In genomic region chr9:28866951-28867350, GRCh38 we compare ENCODE assay signal across 28 cellular contexts.
"Had no signal": no experiment of that assay in that cellular context is flagged by ENCODE, and none has a peak within 500 bp of the region (broad histone marks: within the 10 kb centered on the region; RNA-seq: fewer than 3 reads in every experiment).

No MANE protein-coding gene starts in this region.

- H3K9me3 ChIP-seq: colonic mucosa, gastrocnemius medialis, heart right ventricle, suprapubic skin, transverse colon, uterus had no signal

- DNase-seq: activated CD4-positive, alpha-beta T cell treated with anti-CD3 and anti-CD28 coated beads, Interleukin-2, amount 50 U/mL, for 1 hour; activated CD4-positive, CD25-positive, alpha-beta regulatory T cell treated with anti-CD3 and anti-CD28 coated beads, Interleukin-2, amount 50 U/mL, for 72 hours; activated CD8-positive, alpha-beta memory T cell treated with anti-CD3 and anti-CD28 coated beads for 24 hours; activated CD8-positive, alpha-beta memory T cell treated with anti-CD3 and anti-CD28 coated beads, Interleukin-2, amount 50 U/mL, for 48 hours; activated effector memory CD4-positive, alpha-beta T cell treated with Interleukin-2 at 50 U/mL for 16 hours; activated naive CD4-positive, alpha-beta T cell treated with anti-CD3 and anti-CD28 coated beads, Interleukin-2, amount 10 ng/mL, durations not matched to agents 7 days and 5 days; activated naive CD8-positive, alpha-beta T cell treated with anti-CD3 and anti-CD28 coated beads, Interleukin-2, amount 50 U/mL, for 24 hours; activated T-cell treated with anti-CD3 and anti-CD28 coated beads, Interleukin-2, amount 50 U/mL, for 48 hours; anterior cingulate cortex; caudate nucleus; colonic mucosa; endodermal cell; gastrocnemius medialis; heart right ventricle; immature natural killer cell; kidney glomerular epithelial cell; stimulated activated CD4-positive, alpha-beta T cell treated with anti-CD3 and anti-CD28 coated beads, Interleukin-2, amount 100 ng/mL, for 48 hours; T-cell; T-helper 9 cell; transverse colon; uterus had no signal

- H3K4me1 ChIP-seq: colonic mucosa, gastrocnemius medialis, heart right ventricle, right atrium auricular region, suprapubic skin, transverse colon, uterus had no signal

- ATAC-seq: activated naive CD8-positive, alpha-beta T cell treated with anti-CD3 and anti-CD28 coated beads, Interleukin-2, amount 50 U/mL, for 24 hours; gastrocnemius medialis; heart right ventricle; natural killer cell treated with Interleukin-12 subunit alpha and Interleukin-12 subunit beta and Interleukin-15 and Interleukin-18, amount 100 ng/mL, for 72 hours; T-cell had no signal

- H3K27ac Mint-ChIP-seq: activated naive CD4-positive, alpha-beta T cell treated with anti-CD3 and anti-CD28 coated beads, Interleukin-2, amount 10 ng/mL, durations not matched to agents 7 days and 5 days; activated naive CD8-positive, alpha-beta T cell treated with anti-CD3 and anti-CD28 coated beads, Interleukin-2, amount 50 U/mL, for 24 hours; endodermal cell; memory B cell; progenitor cell of endocrine pancreas; stimulated activated naive CD8-positive, alpha-beta T cell treated with anti-CD3 and anti-CD28 coated beads, Interleukin-15, Interleukin-2, amounts not matched to agents 100 ng/mL and 50 ng/mL, for 24 hours; T-cell had no signal

- H3K27ac ChIP-seq: colonic mucosa, gastrocnemius medialis, heart right ventricle, right atrium auricular region, suprapubic skin, transverse colon, uterus had no signal

- H3K36me3 Mint-ChIP-seq: activated naive CD4-positive, alpha-beta T cell treated with anti-CD3 and anti-CD28 coated beads, Interleukin-2, amount 10 ng/mL, durations not matched to agents 7 days and 5 days; brain; immature natural killer cell; memory B cell; natural killer cell treated with Interleukin-12 subunit alpha and Interleukin-12 subunit beta and Interleukin-15 and Interleukin-18, amount 100 ng/mL, for 72 hours; T-cell had no signal

- H3K4me3 Mint-ChIP-seq: activated naive CD4-positive, alpha-beta T cell treated with anti-CD3 and anti-CD28 coated beads, Interleukin-2, amount 10 ng/mL, durations not matched to agents 7 days and 5 days; activated naive CD8-positive, alpha-beta T cell treated with anti-CD3 and anti-CD28 coated beads, Interleukin-2, amount 50 U/mL, for 24 hours; brain; endodermal cell; immature natural killer cell; memory B cell; natural killer cell treated with Interleukin-12 subunit alpha and Interleukin-12 subunit beta and Interleukin-15 and Interleukin-18, amount 100 ng/mL, for 72 hours; stimulated activated naive CD8-positive, alpha-beta T cell treated with anti-CD3 and anti-CD28 coated beads, Interleukin-15, Interleukin-2, amounts not matched to agents 100 ng/mL and 50 ng/mL, for 24 hours; T-cell had no signal

- H3K9me3 Mint-ChIP-seq: activated naive CD4-positive, alpha-beta T cell treated with anti-CD3 and anti-CD28 coated beads, Interleukin-2, amount 10 ng/mL, durations not matched to agents 7 days and 5 days; brain; endodermal cell; natural killer cell treated with Interleukin-12 subunit alpha and Interleukin-12 subunit beta and Interleukin-15 and Interleukin-18, amount 100 ng/mL, for 72 hours had no signal

- H3K4me1 Mint-ChIP-seq: activated naive CD4-positive, alpha-beta T cell treated with anti-CD3 and anti-CD28 coated beads, Interleukin-2, amount 10 ng/mL, durations not matched to agents 7 days and 5 days; activated naive CD8-positive, alpha-beta T cell treated with anti-CD3 and anti-CD28 coated beads, Interleukin-2, amount 50 U/mL, for 24 hours; memory B cell; T-cell had no signal

- H3K4me3 ChIP-seq: colonic mucosa, gastrocnemius medialis, heart right ventricle, right atrium auricular region, suprapubic skin, transverse colon, uterus had no signal

- H3K27me3 ChIP-seq: colonic mucosa, gastrocnemius medialis, heart right ventricle, right atrium auricular region, suprapubic skin, transverse colon, uterus had no signal

- H3K27me3 Mint-ChIP-seq: activated naive CD4-positive, alpha-beta T cell treated with anti-CD3 and anti-CD28 coated beads, Interleukin-2, amount 10 ng/mL, durations not matched to agents 7 days and 5 days; activated naive CD8-positive, alpha-beta T cell treated with anti-CD3 and anti-CD28 coated beads, Interleukin-2, amount 50 U/mL, for 24 hours; brain; memory B cell; natural killer cell treated with Interleukin-12 subunit alpha and Interleukin-12 subunit beta and Interleukin-15 and Interleukin-18, amount 100 ng/mL, for 72 hours; progenitor cell of endocrine pancreas; stimulated activated naive CD8-positive, alpha-beta T cell treated with anti-CD3 and anti-CD28 coated beads, Interleukin-15, Interleukin-2, amounts not matched to agents 100 ng/mL and 50 ng/mL, for 24 hours; T-cell had no signal

- H3K36me3 ChIP-seq: colonic mucosa, gastrocnemius medialis, heart right ventricle, right atrium auricular region, suprapubic skin, transverse colon, uterus had no signal
